ENCODE assay signal across 10 cellular contexts in genomic region chr5:172887735-172888134, GRCh38. TPM values are rescaled to one million over a fixed set of nuclear protein-coding genes. Genes with fewer than 3 reads are reported as not detected.
DNase-seq lines count a peak whose midpoint lies in the region; ATAC-seq and TF ChIP-seq lines count a peak whose summit lies in the region.
"Had no signal": no experiment of that assay in that cellular context is flagged by ENCODE, and none has a peak within 500 bp of the region (broad histone marks: within the 10 kb centered on the region; RNA-seq: fewer than 3 reads in every experiment).

No MANE protein-coding gene starts in this region.

- no peak overlapping the region for H3K4me3 Mint-ChIP-seq in CD4-positive, alpha-beta T cell
- H3K4me3 Mint-ChIP-seq: activated naive CD8-positive, alpha-beta T cell treated with anti-CD3 and anti-CD28 coated beads for 36 hours had no signal

- no peak for TF ChIP-seq CTCF in lower lobe of right lung (IDR thresholded peaks at IDR 0.05)
- no peak for TF ChIP-seq CTCF in CD4-positive, alpha-beta T cell (IDR thresholded peaks at IDR 0.05)

- no peaks in the 10 kb centered on the region for H3K27me3 ChIP-seq in lower lobe of right lung (ENCODE audit: low read depth)
- no peaks in the 10 kb centered on the region for H3K27me3 ChIP-seq in CD4-positive, alpha-beta T cell (ENCODE audit: control insufficient read depth, insufficient read depth, low read length)

- peaks cover 60% of the 10 kb centered on the region for H3K36me3 Mint-ChIP-seq in CD4-positive, alpha-beta T cell (ENCODE audit: low read depth)

- no peaks in the 10 kb centered on the region for H3K9me3 Mint-ChIP-seq in CD4-positive, alpha-beta T cell
- H3K9me3 Mint-ChIP-seq: activated naive CD8-positive, alpha-beta T cell treated with anti-CD3 and anti-CD28 coated beads for 36 hours had no signal

- H3K4me3 ChIP-seq in lower lobe of right lung (no peak overlapping the region), skeletal muscle cell (ENCODE audit: low read depth, low read length) (no peak overlapping the region)

- H3K27ac ChIP-seq in cingulate gyrus (ENCODE audit: low read depth, low read length) (peak overlapping the region; percentile 10), lower lobe of right lung (peak overlapping the region; percentile 92)
- no peak overlapping the region for H3K27ac ChIP-seq in CD4-positive, alpha-beta T cell (ENCODE audit: low read depth, low read length)

- CTCF ChIA-PET in CD4-positive, alpha-beta T cell (lab: Charles Lee) = no interaction called here

- peak; percentile 95 for DNase-seq in EH (ENCODE audit: low read depth)
- DNase-seq in lower lobe of right lung = peak; percentile 72
- peak; percentile 94 for DNase-seq in skeletal muscle cell (ENCODE audit: low read depth)
- DNase-seq in stimulated activated CD4-positive, alpha-beta T cell treated with anti-CD3 and anti-CD28 coated beads, Interleukin-12 subunit alpha, Interleukin-12 subunit beta, amount 100 ng/mL, for 4 hours = no peak
- DNase-seq in NCI-H2171 treated with DMSO at 0.1 percent for 48 hours (lab: John Stamatoyannopoulos, UW) = no peak
- DNase-seq in CD4-positive, alpha-beta T cell = no peak
- DNase-seq: activated naive CD8-positive, alpha-beta T cell treated with anti-CD3 and anti-CD28 coated beads for 36 hours; COR-L47 had no signal

- H3K36me3 ChIP-seq in lower lobe of right lung = peaks cover 27% of the 10 kb centered on the region

- intact Hi-C loops in lower lobe of right lung (cut with DNase I) = no loop called here
- intact Hi-C loops in CD4-positive, alpha-beta T cell (cut with DNase I, micrococcal nuclease) = no loop called here

- peaks cover 69% of the 10 kb centered on the region for H3K4me1 ChIP-seq in lower lobe of right lung

- H3K27ac Mint-ChIP-seq in CD4-positive, alpha-beta T cell = no peak overlapping the region
- H3K27ac Mint-ChIP-seq: activated naive CD8-positive, alpha-beta T cell treated with anti-CD3 and anti-CD28 coated beads for 36 hours had no signal

- POLR2A ChIA-PET in CD4-positive, alpha-beta T cell (lab: Charles Lee) = no interaction called here

- peak; percentile 28 to 31 for ATAC-seq in lower lobe of right lung
- ATAC-seq in HG03378 (IDR thresholded peaks at IDR 0.05; ENCODE audit: unreplicated experiment) = no peak
- ATAC-seq in CD4-positive, alpha-beta T cell (ENCODE audit: poor library complexity) = no peak

- H3K27me3 Mint-ChIP-seq in CD4-positive, alpha-beta T cell = no peaks in the 10 kb centered on the region
- H3K27me3 Mint-ChIP-seq: activated naive CD8-positive, alpha-beta T cell treated with anti-CD3 and anti-CD28 coated beads for 36 hours had no signal

- peaks cover 11% of the 10 kb centered on the region for H3K4me1 Mint-ChIP-seq in CD4-positive, alpha-beta T cell (ENCODE audit: low read depth)

- H3K9me3 ChIP-seq in lower lobe of right lung = no peaks in the 10 kb centered on the region
- no peaks in the 10 kb centered on the region for H3K9me3 ChIP-seq in CD4-positive, alpha-beta T cell (ENCODE audit: control insufficient read depth, low read length)

RNA-seq across cellular contexts. Expression of gene ERGIC1, which starts 53.7 kb away (rescaled TPM):
- total RNA-seq in lower lobe of right lung = 177 TPM
- total RNA-seq in CD4-positive, alpha-beta T cell = 10 to 100 TPM; 51.0 to 52.4 TPM

Comparison
In these comparisons a context has a peak if more than half of its experiments do, and no peak if none do; other contexts are left out.
1. DNase-seq: peak in EH (single experiment), lower lobe of right lung (single experiment) and skeletal muscle cell (single experiment); none in stimulated activated CD4-positive, alpha-beta T cell treated with anti-CD3 and anti-CD28 coated beads, Interleukin-12 subunit alpha, Interleukin-12 subunit beta, amount 100 ng/mL, for 4 hours (single experiment), NCI-H2171 treated with DMSO at 0.1 percent for 48 hours (single experiment) and CD4-positive, alpha-beta T cell (0 of 10).
2. ATAC-seq: peak in lower lobe of right lung (2 of 2); none in HG03378 (single experiment) and CD4-positive, alpha-beta T cell (single experiment).